Comparison of ENCODE assay signal across 8 cellular contexts in genomic region chr19:2840794-2841790, GRCh38. TPM values are rescaled to one million over a fixed set of nuclear protein-coding genes. Genes with fewer than 3 reads are reported as not detected.
A peak's percentile ranks its signal among the peaks of the same experiment; 100 is the strongest.
DNase-seq lines count a peak whose midpoint lies in the region; ATAC-seq, FAIRE-seq and TF ChIP-seq lines count a peak whose summit lies in the region.

ZNF555 (plus strand) TSS chr19:2841475; CDS start chr19:2841573, 98 bp downstream.

- TF ChIP-seq CTCF in right atrium auricular region (IDR thresholded peaks at IDR 0.05) (peak; percentile 44 to 76), prostate gland (IDR thresholded peaks at IDR 0.05) (peak; percentile 58 to 84 (median 70))

- H3K27ac ChIP-seq in right atrium auricular region (peak within 1 kb of the TSS; percentile 93 to 96), prostate gland (peak within 1 kb of the TSS; percentile 84 to 91), urinary bladder (ENCODE audit: low read depth) (peak within 1 kb of the TSS; percentile 89)

- intact Hi-C loops in prostate gland (cut with DNase I): loop anchor here (5.0 kb wide), 1 partner anchor 59 kb away; the partner anchor contains the start of gene SGTA

- H3K36me3 ChIP-seq in right atrium auricular region (peaks cover 8% of the 10 kb centered on the region), prostate gland (no peaks in the 10 kb centered on the region), urinary bladder (ENCODE audit: insufficient read depth) (no peaks in the 10 kb centered on the region)

- H3K9me3 ChIP-seq in right atrium auricular region (peaks cover 0 to 27% of the 10 kb centered on the region in 2 donors), prostate gland (no peaks in the 10 kb centered on the region)

- ATAC-seq in HG02798 (IDR thresholded peaks at IDR 0.05; ENCODE audit: poor library complexity, unreplicated experiment): peak; percentile 96

- H3K4me3 ChIP-seq in right atrium auricular region (peak within 1 kb of the TSS; percentile 72 to 83), prostate gland (peak within 1 kb of the TSS; percentile 88 to 95), urinary bladder (ENCODE audit: low read depth, low read length) (peak within 1 kb of the TSS; percentile 96)

- TF ChIP-seq POLR2A in GM12891 (IDR thresholded peaks at IDR 0.05; ENCODE audit: low read depth, low read length) (no peak), prostate gland (IDR thresholded peaks at IDR 0.05) (peak; percentile 46)

- H3K27me3 ChIP-seq in right atrium auricular region (no peaks in the 10 kb centered on the region), prostate gland (replicated peaks; ENCODE audit: insufficient read depth) (no peaks in the 10 kb centered on the region)

- peak; percentile 85 for FAIRE-seq in GM12891 (lab: Jason Lieb, UNC)

- peaks cover 0 to 16% of the 10 kb centered on the region in 2 donors for H3K4me1 ChIP-seq in right atrium auricular region
- H3K4me1 ChIP-seq in prostate gland (replicated peaks): no peaks in the 10 kb centered on the region
- no peaks in the 10 kb centered on the region for H3K4me1 ChIP-seq in urinary bladder (ENCODE audit: insufficient read depth)

- peak; percentile 88 for DNase-seq in GM12891 (ENCODE audit: insufficient read length, low spot score)
- peak; percentile 97 for DNase-seq in NCI-H146 (lab: John Stamatoyannopoulos, UW)
- DNase-seq in T-helper 2 cell: peak; percentile 95 to 98 (median 97)
- peak; percentile 93 to 100 (median 99) for DNase-seq in anterior cingulate cortex (lab: John Stamatoyannopoulos, UW)
- peak; percentile 100 for DNase-seq in right atrium auricular region (ENCODE audit: low spot score)
- peak; percentile 100 for DNase-seq in prostate gland (ENCODE audit: low spot score)

- under 1% methylated on average over 71 of the region's 106 CpGs for WGBS in prostate gland
- whole genome bisulfite sequencing in urinary bladder: under 1% methylated on average over 106 of the region's 106 CpGs

TF ChIP-seq in GM12891, 5 proteins besides CTCF, POLR2A, EP300 and RAD21:
- TF ChIP-seq TAF1 (IDR thresholded peaks at IDR 0.05; ENCODE audit: low read depth, low read length): no peak
- TF ChIP-seq PAX5 (IDR thresholded peaks at IDR 0.05; ENCODE audit: insufficient read depth, low read length, severe bottlenecking): no peak
- TF ChIP-seq SPI1 (IDR thresholded peaks at IDR 0.05; ENCODE audit: low read depth, low read length): no peak
- no peak for TF ChIP-seq POU2F2 (IDR thresholded peaks at IDR 0.05; ENCODE audit: low read depth, low read length)
- no peak for TF ChIP-seq POLR2AphosphoS5 (IDR thresholded peaks at IDR 0.05; ENCODE audit: low read depth, low read length)

RNA-seq across cellular contexts. Expression of gene ZNF555, which starts in this region (rescaled TPM):
- polyA plus RNA-seq in GM12891 (2012; ENCODE audit: low read depth, missing spikeins): 0.63 TPM
- total RNA-seq in right atrium auricular region (1 to 10 TPM; 5.5 to 5.9 TPM), prostate gland (1 to 10 TPM; 5.0 to 6.9 TPM), urinary bladder (14.8 TPM)
- polyA plus RNA-seq in urinary bladder: 4.4 TPM

Comparison
In these comparisons a context has a peak if more than half of its experiments do, and no peak if none do; other contexts are left out.
1. Peak in every context shown above with its lines: DNase-seq, ATAC-seq, H3K4me3 ChIP-seq and H3K27ac ChIP-seq.